ENCODE assay signal across 8 cellular contexts in genomic region chr5:59810041-59810440, GRCh38.
A peak's percentile ranks its signal among the peaks of the same experiment; 100 is the strongest.
DNase-seq lines count a peak whose midpoint lies in the region; ATAC-seq, FAIRE-seq and TF ChIP-seq lines count a peak whose summit lies in the region.

No MANE protein-coding gene starts in this region.

- H3K4me3 Mint-ChIP-seq in CD4-positive, CD25-positive, alpha-beta regulatory T cell: no peak overlapping the region
- H3K4me3 Mint-ChIP-seq in activated naive CD4-positive, alpha-beta T cell treated with anti-CD3 and anti-CD28 coated beads for 36 hours: no peak overlapping the region
- H3K4me3 Mint-ChIP-seq in glutamatergic neuron (ENCODE audit: unreplicated experiment) (peak overlapping the region; percentile 53), type B pancreatic cell (peak overlapping the region; percentile 76)

- peaks cover 0 to 5% (median under 1%) of the 10 kb centered on the region in 4 donors for H3K4me1 Mint-ChIP-seq in CD4-positive, CD25-positive, alpha-beta regulatory T cell
- no peaks in the 10 kb centered on the region for H3K4me1 Mint-ChIP-seq in activated naive CD4-positive, alpha-beta T cell treated with anti-CD3 and anti-CD28 coated beads for 36 hours (ENCODE audit: low read depth)
- H3K4me1 Mint-ChIP-seq in glutamatergic neuron (ENCODE audit: low read depth, unreplicated experiment) (peaks cover 7% of the 10 kb centered on the region), type B pancreatic cell (ENCODE audit: unreplicated experiment) (peaks cover 4% of the 10 kb centered on the region)

- peaks cover 5% of the 10 kb centered on the region for H3K4me1 ChIP-seq in CD4-positive, CD25-positive, alpha-beta regulatory T cell (ENCODE audit: control insufficient read depth, insufficient read depth, low read length, poor library complexity, severe bottlenecking)
- H3K4me1 ChIP-seq in HUES48 (ENCODE audit: control insufficient read depth, insufficient read depth, low read length) (no peaks in the 10 kb centered on the region), RWPE2 (ENCODE audit: insufficient read depth, poor library complexity, severe bottlenecking) (peaks cover 6% of the 10 kb centered on the region), parathyroid adenoma (peaks cover 2% of the 10 kb centered on the region)

- peak overlapping the region; percentile 56 for H2AFZ ChIP-seq in parathyroid adenoma

- peak in 1 of 2 donors; percentile 56 for ATAC-seq in CD4-positive, CD25-positive, alpha-beta regulatory T cell (ENCODE audit: low read depth in 2 of 2)
- ATAC-seq in RWPE2 (ENCODE audit: low read depth): peak; percentile 55

- TF ChIP-seq CTCF in RWPE2 (IDR thresholded peaks at IDR 0.05; ENCODE audit: poor library complexity, severe bottlenecking): peak; percentile 99
- TF ChIP-seq CTCF in glutamatergic neuron (IDR thresholded peaks at IDR 0.05; ENCODE audit: partially characterized antibody, unreplicated experiment): peak; percentile 96
- peak; percentile 92 for TF ChIP-seq CTCF in parathyroid adenoma (IDR thresholded peaks at IDR 0.05)
- peak; percentile 96 for TF ChIP-seq CTCF in type B pancreatic cell (conservative IDR thresholded peaks at IDR 0.05)

- H3K4me3 ChIP-seq in CD4-positive, CD25-positive, alpha-beta regulatory T cell (ENCODE audit: low read depth, low read length): peak overlapping the region; percentile 28
- peak overlapping the region; percentile 38 for H3K4me3 ChIP-seq in HUES48 (ENCODE audit: low read depth, low read length)
- H3K4me3 ChIP-seq in RWPE2 (ENCODE audit: severe bottlenecking): no peak overlapping the region
- H3K4me3 ChIP-seq in parathyroid adenoma (ENCODE audit: low read depth, low read length): no peak overlapping the region

- H3K36me3 ChIP-seq in CD4-positive, CD25-positive, alpha-beta regulatory T cell (ENCODE audit: control insufficient read depth, insufficient read depth, low read length): no peaks in the 10 kb centered on the region
- H3K36me3 ChIP-seq in HUES48 (ENCODE audit: control insufficient read depth, insufficient read depth, low read length) (no peaks in the 10 kb centered on the region), RWPE2 (ENCODE audit: low read depth) (no peaks in the 10 kb centered on the region), parathyroid adenoma (ENCODE audit: control insufficient read depth, insufficient read depth, low read length) (no peaks in the 10 kb centered on the region)

- no peaks in the 10 kb centered on the region for H3K79me2 ChIP-seq in parathyroid adenoma

- intact Hi-C loops in activated naive CD4-positive, alpha-beta T cell treated with anti-CD3 and anti-CD28 coated beads for 36 hours (cut with micrococcal nuclease): loop anchor here (1.0 to 5.0 kb wide), 5 partner anchors 477 to 1137 kb away; partner anchors contain the start of genes ERCC8 and NDUFAF2

- H3K36me3 Mint-ChIP-seq in CD4-positive, CD25-positive, alpha-beta regulatory T cell: no peaks in the 10 kb centered on the region
- no peaks in the 10 kb centered on the region for H3K36me3 Mint-ChIP-seq in activated naive CD4-positive, alpha-beta T cell treated with anti-CD3 and anti-CD28 coated beads for 36 hours (ENCODE audit: low read depth)
- no peaks in the 10 kb centered on the region for H3K36me3 Mint-ChIP-seq in glutamatergic neuron (ENCODE audit: unreplicated experiment)
- H3K36me3 Mint-ChIP-seq in type B pancreatic cell: no peaks in the 10 kb centered on the region

- CTCF ChIA-PET in activated naive CD4-positive, alpha-beta T cell treated with anti-CD3 and anti-CD28 coated beads for 36 hours (lab: Charles Lee): interaction anchor here (0.6 to 2.2 kb wide), 7 partner anchors 8 to 700 kb away, joined by 3 to 8 read pairs (median 3); no protein-coding TSS in a partner anchor

- peak; percentile 30 to 67 (median 34) for DNase-seq in CD4-positive, CD25-positive, alpha-beta regulatory T cell
- DNase-seq in GM19239 (ENCODE audit: insufficient read length, low spot score): peak; percentile 17
- peak; percentile 64 for DNase-seq in RWPE2 (ENCODE audit: low spot score)
- DNase-seq in activated naive CD4-positive, alpha-beta T cell treated with anti-CD3 and anti-CD28 coated beads for 36 hours: peak; percentile 73
- peak; percentile 88 for DNase-seq in glutamatergic neuron
- peak; percentile 72 for DNase-seq in type B pancreatic cell (ENCODE audit: extremely low spot score, unreplicated experiment)

- H3K9me3 ChIP-seq in CD4-positive, CD25-positive, alpha-beta regulatory T cell (ENCODE audit: control insufficient read depth in 2 of 2, low read length in 2 of 2): no peaks in the 10 kb centered on the region
- no peaks in the 10 kb centered on the region for H3K9me3 ChIP-seq in HUES48 (ENCODE audit: control insufficient read depth, insufficient read depth, low read length)
- no peaks in the 10 kb centered on the region for H3K9me3 ChIP-seq in RWPE2 (ENCODE audit: severe bottlenecking)
- no peaks in the 10 kb centered on the region for H3K9me3 ChIP-seq in parathyroid adenoma (ENCODE audit: control insufficient read depth, low read length)

- H3K9ac ChIP-seq in HUES48 (ENCODE audit: low read depth, low read length) (no peak overlapping the region), parathyroid adenoma (no peak overlapping the region)

- H3K27ac Mint-ChIP-seq in CD4-positive, CD25-positive, alpha-beta regulatory T cell: no peak overlapping the region
- H3K27ac Mint-ChIP-seq in activated naive CD4-positive, alpha-beta T cell treated with anti-CD3 and anti-CD28 coated beads for 36 hours: no peak overlapping the region
- H3K27ac Mint-ChIP-seq in glutamatergic neuron (ENCODE audit: unreplicated experiment) (no peak overlapping the region), type B pancreatic cell (no peak overlapping the region)

- no peak overlapping the region for H3K27ac ChIP-seq in CD4-positive, CD25-positive, alpha-beta regulatory T cell (ENCODE audit: insufficient read depth, low read length, poor library complexity, severe bottlenecking)
- H3K27ac ChIP-seq in HUES48 (ENCODE audit: low read depth, low read length): no peak overlapping the region
- no peak overlapping the region for H3K27ac ChIP-seq in RWPE2 (ENCODE audit: poor library complexity, severe bottlenecking)
- no peak overlapping the region for H3K27ac ChIP-seq in parathyroid adenoma

- FAIRE-seq in GM19239 (lab: Jason Lieb, UNC): peak; percentile 95

- H3K27me3 Mint-ChIP-seq in CD4-positive, CD25-positive, alpha-beta regulatory T cell: peaks cover 15% of the 10 kb centered on the region
- H3K27me3 Mint-ChIP-seq in activated naive CD4-positive, alpha-beta T cell treated with anti-CD3 and anti-CD28 coated beads for 36 hours (ENCODE audit: low read depth): peaks cover 10% of the 10 kb centered on the region
- H3K27me3 Mint-ChIP-seq in glutamatergic neuron (ENCODE audit: unreplicated experiment) (no peaks in the 10 kb centered on the region), type B pancreatic cell (peaks cover 23% of the 10 kb centered on the region)

- H3K27me3 ChIP-seq in CD4-positive, CD25-positive, alpha-beta regulatory T cell (ENCODE audit: control insufficient read depth, insufficient read depth, low read length): peaks cover 3% of the 10 kb centered on the region
- H3K27me3 ChIP-seq in HUES48 (ENCODE audit: control insufficient read depth, insufficient read depth, low read length): no peaks in the 10 kb centered on the region
- peaks cover 8% of the 10 kb centered on the region for H3K27me3 ChIP-seq in RWPE2 (ENCODE audit: insufficient read depth, poor library complexity, severe bottlenecking)
- H3K27me3 ChIP-seq in parathyroid adenoma (ENCODE audit: control insufficient read depth, insufficient read depth, low read length): no peaks in the 10 kb centered on the region

- no peaks in the 10 kb centered on the region for H3K9me3 Mint-ChIP-seq in CD4-positive, CD25-positive, alpha-beta regulatory T cell
- H3K9me3 Mint-ChIP-seq in activated naive CD4-positive, alpha-beta T cell treated with anti-CD3 and anti-CD28 coated beads for 36 hours: no peaks in the 10 kb centered on the region
- H3K9me3 Mint-ChIP-seq in glutamatergic neuron (ENCODE audit: unreplicated experiment): no peaks in the 10 kb centered on the region
- H3K9me3 Mint-ChIP-seq in type B pancreatic cell: no peaks in the 10 kb centered on the region

- H3K4me2 ChIP-seq in parathyroid adenoma (ENCODE audit: low read length): peak overlapping the region; percentile 37

Comparison
In these comparisons a context has a peak if more than half of its experiments do, and no peak if none do; other contexts are left out.
1. DNase-seq: peak in every context shown above with its lines; median percentile 88 in glutamatergic neuron; 73 in activated naive CD4-positive, alpha-beta T cell treated with anti-CD3 and anti-CD28 coated beads for 36 hours; 72 in type B pancreatic cell; 64 in RWPE2; 34 in CD4-positive, CD25-positive, alpha-beta regulatory T cell; 17 in GM19239.
2. H3K4me3 ChIP-seq: peak in CD4-positive, CD25-positive, alpha-beta regulatory T cell (single experiment) and HUES48 (single experiment); none in RWPE2 (single experiment) and parathyroid adenoma (single experiment).
3. H3K4me3 Mint-ChIP-seq: peak in glutamatergic neuron (single experiment) and type B pancreatic cell (single experiment); none in CD4-positive, CD25-positive, alpha-beta regulatory T cell (0 of 4) and activated naive CD4-positive, alpha-beta T cell treated with anti-CD3 and anti-CD28 coated beads for 36 hours (single experiment).
4. Peak in every context shown above with its lines, with median percentiles within 50 percentile points of each other: CTCF ChIP-seq.